12 cellular contexts compared by ENCODE assay signal in genomic region chr20:53827292-53827995, GRCh38.
DNase-seq lines count a peak whose midpoint lies in the region; ATAC-seq and TF ChIP-seq lines count a peak whose summit lies in the region.
"Had no signal": no experiment of that assay in that cellular context is flagged by ENCODE, and none has a peak within 500 bp of the region (broad histone marks: within the 10 kb centered on the region; RNA-seq: fewer than 3 reads in every experiment).

No MANE protein-coding gene starts in this region.

- H3K36me3 ChIP-seq in tibial artery = no peaks in the 10 kb centered on the region
- H3K36me3 ChIP-seq: HAP-1 had no signal

- H3K4me1 Mint-ChIP-seq in activated naive CD8-positive, alpha-beta T cell (ENCODE audit: low read depth) = peaks cover 54% of the 10 kb centered on the region
- H3K4me1 Mint-ChIP-seq in activated naive CD8-positive, alpha-beta T cell treated with anti-CD3 and anti-CD28 coated beads for 36 hours = peaks cover 40% of the 10 kb centered on the region
- peaks cover 56% of the 10 kb centered on the region for H3K4me1 Mint-ChIP-seq in activated naive CD8-positive, alpha-beta T cell treated with anti-CD3 and anti-CD28 coated beads, Interleukin-2, amount 50 U/mL, for 24 hours
- peaks cover 27% of the 10 kb centered on the region for H3K4me1 Mint-ChIP-seq in mesothelial cell of epicardium

- ATAC-seq in activated naive CD8-positive, alpha-beta T cell treated with anti-CD3 and anti-CD28 coated beads, Interleukin-2, amount 50 U/mL, for 24 hours = no peak

- no peaks in the 10 kb centered on the region for H3K9me3 ChIP-seq in tibial artery
- H3K9me3 ChIP-seq: HAP-1 had no signal

- H3K27me3 ChIP-seq in tibial artery = no peaks in the 10 kb centered on the region

- intact Hi-C loops in tibial artery (cut with DNase I; ENCODE audit: low total_unique reads) = no loop called here

- no peaks in the 10 kb centered on the region for H3K9me3 Mint-ChIP-seq in activated naive CD8-positive, alpha-beta T cell (ENCODE audit: low read depth)
- H3K9me3 Mint-ChIP-seq in activated naive CD8-positive, alpha-beta T cell treated with anti-CD3 and anti-CD28 coated beads for 36 hours = peaks cover 4% of the 10 kb centered on the region
- H3K9me3 Mint-ChIP-seq in activated naive CD8-positive, alpha-beta T cell treated with anti-CD3 and anti-CD28 coated beads, Interleukin-2, amount 50 U/mL, for 24 hours = peaks cover 4% of the 10 kb centered on the region
- peaks cover under 1% of the 10 kb centered on the region for H3K9me3 Mint-ChIP-seq in mesothelial cell of epicardium

- DNase-seq in activated naive CD8-positive, alpha-beta T cell treated with anti-CD3 and anti-CD28 coated beads for 36 hours = no peak
- no peak for DNase-seq in activated naive CD8-positive, alpha-beta T cell treated with anti-CD3 and anti-CD28 coated beads, Interleukin-2, amount 50 U/mL, for 24 hours
- DNase-seq in mesothelial cell of epicardium (ENCODE audit: low spot score in 2 of 2, unreplicated experiment in 2 of 2) (no peak), tibial artery (no peak), NCI-H1092 treated with DMSO at 0.1 percent for 48 hours (lab: John Stamatoyannopoulos, UW) (no peak), DMS53 (lab: John Stamatoyannopoulos, UW) (no peak)
- DNase-seq in activated T-cell treated with anti-CD3 and anti-CD28 coated beads, Interleukin-2, amount 50 U/mL, for 1 hour = no peak
- DNase-seq: activated naive CD4-positive, alpha-beta T cell; midbrain; NCI-H226 had no signal

- no peaks in the 10 kb centered on the region for H3K27me3 Mint-ChIP-seq in activated naive CD8-positive, alpha-beta T cell
- no peaks in the 10 kb centered on the region for H3K27me3 Mint-ChIP-seq in activated naive CD8-positive, alpha-beta T cell treated with anti-CD3 and anti-CD28 coated beads for 36 hours
- H3K27me3 Mint-ChIP-seq in activated naive CD8-positive, alpha-beta T cell treated with anti-CD3 and anti-CD28 coated beads, Interleukin-2, amount 50 U/mL, for 24 hours = no peaks in the 10 kb centered on the region
- H3K27me3 Mint-ChIP-seq in mesothelial cell of epicardium (ENCODE audit: low read depth) = no peaks in the 10 kb centered on the region

- H3K36me3 Mint-ChIP-seq in activated naive CD8-positive, alpha-beta T cell = no peaks in the 10 kb centered on the region
- peaks cover 5% of the 10 kb centered on the region for H3K36me3 Mint-ChIP-seq in activated naive CD8-positive, alpha-beta T cell treated with anti-CD3 and anti-CD28 coated beads for 36 hours
- H3K36me3 Mint-ChIP-seq in activated naive CD8-positive, alpha-beta T cell treated with anti-CD3 and anti-CD28 coated beads, Interleukin-2, amount 50 U/mL, for 24 hours (ENCODE audit: low read depth) = no peaks in the 10 kb centered on the region
- no peaks in the 10 kb centered on the region for H3K36me3 Mint-ChIP-seq in mesothelial cell of epicardium

- peak overlapping the region in 1 of 2 donors; percentile 38 for H3K4me3 ChIP-seq in tibial artery
- H3K4me3 ChIP-seq: HAP-1 had no signal

- peak overlapping the region; percentile 78 to 82 for H3K27ac ChIP-seq in tibial artery

- no peak overlapping the region for H3K4me3 Mint-ChIP-seq in activated naive CD8-positive, alpha-beta T cell
- no peak overlapping the region for H3K4me3 Mint-ChIP-seq in activated naive CD8-positive, alpha-beta T cell treated with anti-CD3 and anti-CD28 coated beads for 36 hours
- no peak overlapping the region for H3K4me3 Mint-ChIP-seq in activated naive CD8-positive, alpha-beta T cell treated with anti-CD3 and anti-CD28 coated beads, Interleukin-2, amount 50 U/mL, for 24 hours
- H3K4me3 Mint-ChIP-seq in mesothelial cell of epicardium = no peak overlapping the region

- TF ChIP-seq CTCF in mesothelial cell of epicardium (IDR thresholded peaks at IDR 0.05; ENCODE audit: unreplicated experiment) = no peak
- no peak for TF ChIP-seq CTCF in tibial artery (IDR thresholded peaks at IDR 0.05)

- peak overlapping the region; percentile 31 for H3K27ac Mint-ChIP-seq in activated naive CD8-positive, alpha-beta T cell
- no peak overlapping the region for H3K27ac Mint-ChIP-seq in activated naive CD8-positive, alpha-beta T cell treated with anti-CD3 and anti-CD28 coated beads for 36 hours
- H3K27ac Mint-ChIP-seq in activated naive CD8-positive, alpha-beta T cell treated with anti-CD3 and anti-CD28 coated beads, Interleukin-2, amount 50 U/mL, for 24 hours = peak overlapping the region; percentile 37
- H3K27ac Mint-ChIP-seq in mesothelial cell of epicardium = peak overlapping the region; percentile 37

- peaks cover 0 to 37% (median 18%) of the 10 kb centered on the region in 4 donors for H3K4me1 ChIP-seq in tibial artery
